Comparison of ENCODE assay signal across 8 cellular contexts in the genomic region with DNA sequence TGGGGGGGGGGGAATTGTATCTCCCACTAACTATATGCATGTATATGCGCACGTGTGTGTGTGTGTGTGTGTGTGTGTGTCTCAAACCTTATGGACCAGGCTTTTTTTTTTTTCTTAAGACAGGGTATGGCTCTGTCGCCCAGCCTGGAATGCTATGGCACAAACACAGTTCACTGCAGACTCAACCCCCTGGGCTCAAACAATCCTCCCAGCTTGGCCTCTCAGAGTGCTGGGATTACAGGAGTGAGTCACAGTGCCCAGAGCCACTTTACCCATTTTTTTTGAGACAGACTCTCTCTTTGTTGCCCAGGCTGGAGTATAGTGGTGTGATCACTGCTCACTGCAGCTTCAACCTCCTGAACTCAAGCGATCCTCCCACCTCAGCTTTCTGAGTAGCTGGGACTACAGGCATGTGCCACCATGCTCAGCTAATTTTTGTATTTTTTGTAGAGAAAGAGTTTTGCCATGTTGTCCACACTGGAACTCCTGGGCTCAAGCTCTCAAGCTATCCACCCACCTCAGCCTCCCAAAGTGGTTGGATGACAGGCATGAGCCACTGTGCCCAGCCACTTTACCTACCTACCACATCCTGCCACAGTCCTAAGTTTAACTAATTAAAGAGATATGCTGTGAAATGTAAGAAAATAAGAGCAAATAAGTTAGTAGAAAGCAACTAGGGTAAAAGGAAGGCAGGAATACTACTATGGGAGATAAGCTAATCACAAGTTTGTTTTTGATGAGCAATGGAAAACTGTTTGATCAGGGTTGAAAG. TPM values are rescaled to one million over a fixed set of nuclear protein-coding genes. Genes with fewer than 3 reads are reported as not detected.
DNase-seq lines count a peak whose midpoint lies in the region; ATAC-seq and TF ChIP-seq lines count a peak whose summit lies in the region.

No MANE protein-coding gene starts in this region.

- no peaks in the 10 kb centered on the region for H4K20me1 ChIP-seq in HCT116 (ENCODE audit: insufficient read depth)

- H3K27ac ChIP-seq in HCT116 (ENCODE audit: low read depth, low read length) (peak overlapping the region; percentile 98), esophagus squamous epithelium (peak overlapping the region; percentile 49 to 99 (median 99)), prostate gland (no peak overlapping the region)

- RAD21 ChIA-PET in HCT116 (lab: Charles Lee; ENCODE audit: low non-redundant PET in 1 of 2, low total read pairs in 2 of 2, uncharacterized antibody in 2 of 2, unreplicated experiment in 2 of 2) = interaction anchor here (0.6 to 0.7 kb wide), 3 partner anchors 43 to 93 kb away, joined by 3 to 5 read pairs (median 4); no protein-coding TSS in a partner anchor

- peak overlapping the region; percentile 92 for H3K4me2 ChIP-seq in HCT116 (ENCODE audit: low read length)

- H3K79me2 ChIP-seq in HCT116 (ENCODE audit: insufficient read depth, low read length) = peaks cover 65% of the 10 kb centered on the region

- 24 to 58% methylated on average over 3 to 4 of the region's 4 CpGs for WGBS in esophagus squamous epithelium, 2 donors
- 80% methylated on average over 4 of the region's 4 CpGs for WGBS in prostate gland

- ATAC-seq in HCT116 (peak; percentile 43), HG02623 (IDR thresholded peaks at IDR 0.05; ENCODE audit: unreplicated experiment) (no peak)

- TF ChIP-seq RAD21 in HCT116 (IDR thresholded peaks at IDR 0.05; ENCODE audit: low read depth) = no peak

- BruUV-seq in HCT116 (replicated peaks; lab: Mats Ljungman, UMichigan) = TSS peak; percentile 53

- peak overlapping the region; percentile 85 for H3K9ac ChIP-seq in HCT116 (ENCODE audit: low read length)

- DNase-seq in HCT116 (ENCODE audit: low read depth, low spot score) (peak; percentile 80), SW 1271 (lab: John Stamatoyannopoulos, UW) (peak; percentile 3 to 35), esophagus squamous epithelium (lab: John Stamatoyannopoulos, UW) (no peak), skeletal muscle cell (ENCODE audit: low read depth) (no peak), midbrain (lab: John Stamatoyannopoulos, UW) (no peak), prostate gland (ENCODE audit: low spot score) (no peak), DMS79 (lab: John Stamatoyannopoulos, UW) (no peak)

- H3K4me3 ChIP-seq in HCT116 (replicated peaks in 1 of 2; ENCODE audit: low read depth in 1 of 2, low read length in 2 of 2) (peak overlapping the region; percentile 12 to 90), esophagus squamous epithelium (peak overlapping the region in 2 of 4 donors; percentile 87 to 92), skeletal muscle cell (ENCODE audit: low read depth, low read length) (peak overlapping the region; percentile 15), prostate gland (no peak overlapping the region)

- H3K9me2 ChIP-seq in HCT116 (ENCODE audit: insufficient read depth) = no peaks in the 10 kb centered on the region

- POLR2A ChIA-PET in HCT116 (lab: Charles Lee) = interaction anchor here (1.5 kb wide), 1 partner anchor 16 kb away, joined by 4 read pairs; no protein-coding TSS in a partner anchor

- no peaks in the 10 kb centered on the region; a peak in 1 of 4 replicates for H3K36me3 ChIP-seq in HCT116 (ENCODE audit: control insufficient read depth in 1 of 2, insufficient read depth in 2 of 2, low read length in 2 of 2)
- peaks cover 0 to 35% (median 0%) of the 10 kb centered on the region in 3 donors for H3K36me3 ChIP-seq in esophagus squamous epithelium
- H3K36me3 ChIP-seq in prostate gland = no peaks in the 10 kb centered on the region

- TF ChIP-seq CTCF in HCT116 (IDR thresholded peaks at IDR 0.05 in 2 of 3, conservative IDR thresholded peaks at IDR 0.05 in 1 of 3; ENCODE audit: borderline replicate concordance in 1 of 3, insufficient read depth in 1 of 3, low read depth in 2 of 3, low read length in 2 of 3) (no peak), esophagus squamous epithelium (IDR thresholded peaks at IDR 0.05) (no peak), prostate gland (IDR thresholded peaks at IDR 0.05) (no peak)

- H2AFZ ChIP-seq in HCT116 (ENCODE audit: low read depth, low read length, poor library complexity, severe bottlenecking) = no peak overlapping the region

- TF ChIP-seq POLR2A in HCT116 (IDR thresholded peaks at IDR 0.05; ENCODE audit: borderline replicate concordance, extremely low read depth, insufficient read depth, insufficient read length) = no peak
- TF ChIP-seq POLR2A in esophagus squamous epithelium (IDR thresholded peaks at IDR 0.05) = no peak
- no peak for TF ChIP-seq POLR2A in prostate gland (IDR thresholded peaks at IDR 0.05)

- H3K4me1 ChIP-seq in HCT116 (ENCODE audit: control insufficient read depth in 1 of 2, insufficient read depth in 2 of 2, low read length in 2 of 2) (peaks cover 23 to 41% of the 10 kb centered on the region in 2 experiments), esophagus squamous epithelium (peaks cover 9 to 64% (median 22%) of the 10 kb centered on the region in 3 donors), prostate gland (replicated peaks) (no peaks in the 10 kb centered on the region)

- no peaks in the 10 kb centered on the region for H3K27me3 ChIP-seq in HCT116 (ENCODE audit: insufficient read depth, low read length)
- no peaks in the 10 kb centered on the region for H3K27me3 ChIP-seq in esophagus squamous epithelium
- no peaks in the 10 kb centered on the region for H3K27me3 ChIP-seq in prostate gland (replicated peaks; ENCODE audit: insufficient read depth)

- intact Hi-C loops in HCT116 (cut with micrococcal nuclease) (no loop called here), esophagus squamous epithelium (cut with DNase I) (loop anchor here (5.0 kb wide), 1 partner anchor 79 kb away; a partner anchor contains a TSS), prostate gland (cut with DNase I) (loop anchor here (5.0 kb wide), 3 partner anchors 79 to 229 kb away; a partner anchor contains a TSS)

- H3K9me3 ChIP-seq in HCT116 (ENCODE audit: control insufficient read depth in 1 of 2, insufficient read depth in 1 of 2, low read depth in 1 of 2, low read length in 2 of 2) (no peaks in the 10 kb centered on the region), esophagus squamous epithelium (no peaks in the 10 kb centered on the region), prostate gland (no peaks in the 10 kb centered on the region)

- CTCF ChIA-PET in HCT116 (lab: Charles Lee) = interaction anchor here (1.0 kb wide), 1 partner anchor 43 kb away, joined by 3 read pairs; no protein-coding TSS in a partner anchor

TF ChIP-seq in HCT116, 20 proteins besides CTCF, POLR2A, EP300 and RAD21:
- TF ChIP-seq, protein P1, sequence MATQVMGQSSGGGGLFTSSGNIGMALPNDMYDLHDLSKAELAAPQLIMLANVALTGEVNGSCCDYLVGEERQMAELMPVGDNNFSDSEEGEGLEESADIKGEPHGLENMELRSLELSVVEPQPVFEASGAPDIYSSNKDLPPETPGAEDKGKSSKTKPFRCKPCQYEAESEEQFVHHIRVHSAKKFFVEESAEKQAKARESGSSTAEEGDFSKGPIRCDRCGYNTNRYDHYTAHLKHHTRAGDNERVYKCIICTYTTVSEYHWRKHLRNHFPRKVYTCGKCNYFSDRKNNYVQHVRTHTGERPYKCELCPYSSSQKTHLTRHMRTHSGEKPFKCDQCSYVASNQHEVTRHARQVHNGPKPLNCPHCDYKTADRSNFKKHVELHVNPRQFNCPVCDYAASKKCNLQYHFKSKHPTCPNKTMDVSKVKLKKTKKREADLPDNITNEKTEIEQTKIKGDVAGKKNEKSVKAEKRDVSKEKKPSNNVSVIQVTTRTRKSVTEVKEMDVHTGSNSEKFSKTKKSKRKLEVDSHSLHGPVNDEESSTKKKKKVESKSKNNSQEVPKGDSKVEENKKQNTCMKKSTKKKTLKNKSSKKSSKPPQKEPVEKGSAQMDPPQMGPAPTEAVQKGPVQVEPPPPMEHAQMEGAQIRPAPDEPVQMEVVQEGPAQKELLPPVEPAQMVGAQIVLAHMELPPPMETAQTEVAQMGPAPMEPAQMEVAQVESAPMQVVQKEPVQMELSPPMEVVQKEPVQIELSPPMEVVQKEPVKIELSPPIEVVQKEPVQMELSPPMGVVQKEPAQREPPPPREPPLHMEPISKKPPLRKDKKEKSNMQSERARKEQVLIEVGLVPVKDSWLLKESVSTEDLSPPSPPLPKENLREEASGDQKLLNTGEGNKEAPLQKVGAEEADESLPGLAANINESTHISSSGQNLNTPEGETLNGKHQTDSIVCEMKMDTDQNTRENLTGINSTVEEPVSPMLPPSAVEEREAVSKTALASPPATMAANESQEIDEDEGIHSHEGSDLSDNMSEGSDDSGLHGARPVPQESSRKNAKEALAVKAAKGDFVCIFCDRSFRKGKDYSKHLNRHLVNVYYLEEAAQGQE (IDR thresholded peaks at IDR 0.05; ENCODE audit: low read depth) = no peak
- TF ChIP-seq POLR2AphosphoS5 (IDR thresholded peaks at IDR 0.05; ENCODE audit: low read depth, low read length) (peak; percentile 18; the same call in 1 of the 2 replicates), SP1 (IDR thresholded peaks at IDR 0.05; ENCODE audit: low read depth) (peak; percentile 19; the same call in 1 of the 2 replicates), SIN3A (IDR thresholded peaks at IDR 0.05; ENCODE audit: low read depth) (no peak), JUND (IDR thresholded peaks at IDR 0.05) (peak; percentile 38; the same call in 1 of the 2 replicates)
TF ChIP-seq in HCT116: peak in this region for 3.

RNA-seq across cellular contexts. Expression of a gene that starts 2.4 kb away (rescaled TPM):
- total RNA-seq in HCT116 (2021; ENCODE audit: unreplicated experiment) (9.6 TPM), esophagus squamous epithelium (10 to 100 TPM in 2 of 4 donors, 1 to 10 TPM in 2; 7.4 to 16.2 (median 10.0) TPM), prostate gland (10 to 100 TPM; 19.6 to 21.5 TPM)
- polyA plus RNA-seq in HCT116 (2012) = 2.6 and 4.9 TPM in 2 replicates

Comparison
In these comparisons a context has a peak if more than half of its experiments do, and no peak if none do; other contexts are left out.
1. DNase-seq: peak in HCT116 (single experiment) and SW 1271 (2 of 2); none in esophagus squamous epithelium (single experiment), skeletal muscle cell (single experiment), midbrain (single experiment), prostate gland (single experiment) and DMS79 (single experiment).
2. H3K27ac ChIP-seq: peak in HCT116 (single experiment) and esophagus squamous epithelium (4 of 4); none in prostate gland (0 of 2).
3. H3K4me3 ChIP-seq: peak in HCT116 (2 of 2) and skeletal muscle cell (single experiment); none in prostate gland (0 of 2).